25 cellular contexts compared by ENCODE assay signal in the genomic region with DNA sequence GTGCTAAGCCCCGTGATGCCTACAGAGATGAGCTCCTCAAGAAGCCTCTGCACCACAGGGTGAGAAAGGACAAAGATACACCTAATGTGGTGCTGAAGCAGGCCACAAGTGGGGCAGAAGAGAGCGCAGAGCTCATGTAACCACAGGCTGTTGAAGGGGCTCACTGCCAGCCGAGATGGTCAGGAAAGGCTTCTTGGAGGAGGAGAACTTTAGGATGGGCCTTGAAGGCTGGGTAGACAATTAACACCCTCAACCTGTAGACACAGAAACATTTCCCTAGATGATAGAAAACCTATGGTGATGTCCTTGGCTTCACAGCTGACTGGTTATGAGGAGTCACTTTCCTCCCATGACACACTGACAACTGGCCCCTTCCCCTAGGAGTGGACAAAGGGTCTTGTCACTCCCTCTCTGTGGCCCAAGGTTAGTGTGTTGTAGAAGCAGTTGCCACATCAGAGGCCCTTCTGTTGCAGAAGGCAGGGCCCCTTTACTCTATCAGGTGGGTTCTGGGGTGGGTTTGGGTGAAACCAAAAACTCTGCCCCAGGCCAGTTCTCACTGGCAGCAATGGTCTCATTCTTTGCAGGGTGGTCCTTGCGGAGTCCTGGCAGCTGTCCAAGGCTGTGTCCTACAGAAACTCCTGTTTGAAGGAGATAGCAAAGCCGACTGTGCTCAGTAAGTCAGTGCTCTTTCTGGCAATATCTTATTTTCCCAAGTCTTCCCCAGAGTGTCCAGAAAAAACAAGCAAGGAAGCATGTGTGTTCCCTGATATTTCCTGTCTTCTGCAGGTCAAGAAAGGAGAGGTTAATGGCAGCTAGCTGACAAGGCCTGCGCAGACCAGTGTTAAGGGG.
"Had no signal": no experiment of that assay in that cellular context is flagged by ENCODE, and none has a peak within 500 bp of the region (broad histone marks: within the 10 kb centered on the region; RNA-seq: fewer than 3 reads in every experiment).

No MANE protein-coding gene starts in this region.

- H3K27ac ChIP-seq: colonic mucosa, hepatocyte, lower lobe of right lung, VCaP had no signal

- H3K4me1 ChIP-seq: colonic mucosa had no signal

- H2AFZ ChIP-seq: hepatocyte had no signal

- H3K4me1 Mint-ChIP-seq: activated CD4-positive, alpha-beta T cell treated with anti-CD3 and anti-CD28 coated beads, Interleukin-2, amount 10 ng/mL, durations not matched to agents 24 days and 14 days; activated naive CD8-positive, alpha-beta T cell treated with anti-CD3 and anti-CD28 coated beads for 36 hours; endodermal cell; naive B cell had no signal

- H3K27ac Mint-ChIP-seq: activated CD4-positive, alpha-beta T cell treated with anti-CD3 and anti-CD28 coated beads, Interleukin-2, amount 10 ng/mL, durations not matched to agents 24 days and 14 days; activated CD8-positive, alpha-beta T cell treated with anti-CD3 and anti-CD28 coated beads for 36 hours; activated naive CD8-positive, alpha-beta T cell treated with anti-CD3 and anti-CD28 coated beads for 36 hours; activated T-helper 2 cell treated with anti-CD3 and anti-CD28 coated beads, Interferon-gamma antibody, Interleukin-2, Interleukin-4, amounts not matched to agents 10 μg/mL and 5 μg/mL and 100 μg/mL, durations not matched to agents 14 hours and 24 hours and 36 hours; endodermal cell; naive B cell; progenitor cell of endocrine pancreas; stimulated activated naive CD8-positive, alpha-beta T cell treated with anti-CD3 and anti-CD28 coated beads, Interleukin-15, Interleukin-2, amounts not matched to agents 100 ng/mL and 50 ng/mL, for 24 hours had no signal

- H3K9me3 ChIP-seq: breast epithelium, colonic mucosa, lower lobe of right lung, thyroid gland had no signal

- DNase-seq: activated CD4-positive, alpha-beta T cell treated with anti-CD3 and anti-CD28 coated beads, Interleukin-2, amount 10 ng/mL, durations not matched to agents 24 days and 14 days; activated CD8-positive, alpha-beta T cell treated with anti-CD3 and anti-CD28 coated beads for 36 hours; activated naive CD4-positive, alpha-beta T cell treated with Interleukin-2 at 50 U/mL for 16 hours; activated naive CD8-positive, alpha-beta T cell treated with anti-CD3 and anti-CD28 coated beads for 36 hours; activated T-cell treated with anti-CD3 and anti-CD28 coated beads, Interleukin-2, amount 50 U/mL, for 4 hours; colonic mucosa; foreskin fibroblast; kidney glomerular epithelial cell; lower lobe of right lung; mesendoderm; naive B cell; occipital lobe; stimulated activated CD4-positive, alpha-beta T cell treated with anti-CD3 and anti-CD28 coated beads, Interleukin-1b, Interleukin-23, amount 100 ng/mL, for 48 hours; substantia nigra; thyroid gland had no signal

- H3K4me3 ChIP-seq: breast epithelium, colonic mucosa, hepatocyte, lower lobe of right lung, skin epidermis, thyroid gland had no signal

- H3K36me3 ChIP-seq: breast epithelium, colonic mucosa, thyroid gland had no signal

- H3K9me3 Mint-ChIP-seq: activated CD4-positive, alpha-beta T cell treated with anti-CD3 and anti-CD28 coated beads, Interleukin-2, amount 10 ng/mL, durations not matched to agents 24 days and 14 days; activated CD8-positive, alpha-beta T cell treated with anti-CD3 and anti-CD28 coated beads for 36 hours; activated naive CD8-positive, alpha-beta T cell treated with anti-CD3 and anti-CD28 coated beads for 36 hours; activated T-cell treated with anti-CD3 and anti-CD28 coated beads, Interleukin-2, amount 50 U/mL, for 4 hours; activated T-helper 2 cell treated with anti-CD3 and anti-CD28 coated beads, Interferon-gamma antibody, Interleukin-2, Interleukin-4, amounts not matched to agents 10 μg/mL and 5 μg/mL and 100 μg/mL, durations not matched to agents 14 hours and 24 hours and 36 hours; stimulated activated naive CD8-positive, alpha-beta T cell treated with anti-CD3 and anti-CD28 coated beads, Interleukin-15, Interleukin-2, amounts not matched to agents 100 ng/mL and 50 ng/mL, for 24 hours had no signal

- H3K4me3 Mint-ChIP-seq: activated CD4-positive, alpha-beta T cell treated with anti-CD3 and anti-CD28 coated beads, Interleukin-2, amount 10 ng/mL, durations not matched to agents 24 days and 14 days; activated CD8-positive, alpha-beta T cell treated with anti-CD3 and anti-CD28 coated beads for 36 hours; activated naive CD8-positive, alpha-beta T cell treated with anti-CD3 and anti-CD28 coated beads for 36 hours; activated T-cell treated with anti-CD3 and anti-CD28 coated beads, Interleukin-2, amount 50 U/mL, for 4 hours; endodermal cell; naive B cell; stimulated activated naive CD8-positive, alpha-beta T cell treated with anti-CD3 and anti-CD28 coated beads, Interleukin-15, Interleukin-2, amounts not matched to agents 100 ng/mL and 50 ng/mL, for 24 hours had no signal

- H3K4me2 ChIP-seq: hepatocyte had no signal

- H3K79me2 ChIP-seq: hepatocyte had no signal

- H3K36me3 Mint-ChIP-seq: activated naive CD8-positive, alpha-beta T cell treated with anti-CD3 and anti-CD28 coated beads for 36 hours; naive B cell had no signal

- ATAC-seq: activated CD4-positive, CD25-positive, alpha-beta regulatory T cell treated with anti-CD3 and anti-CD28 coated beads, Interleukin-2, amount 50 U/mL, for 24 hours; activated CD8-positive, alpha-beta T cell treated with anti-CD3 and anti-CD28 coated beads for 36 hours; activated T-cell treated with anti-CD3 and anti-CD28 coated beads, Interleukin-2, amount 50 U/mL, for 4 hours; lower lobe of right lung; SK-N-SH treated with all-trans-retinoic acid at 6 μM for 48 hours had no signal

- H3K27me3 ChIP-seq: breast epithelium, colonic mucosa, hepatocyte, thyroid gland had no signal

- H3K27me3 Mint-ChIP-seq: activated CD4-positive, alpha-beta T cell treated with anti-CD3 and anti-CD28 coated beads, Interleukin-2, amount 10 ng/mL, durations not matched to agents 24 days and 14 days; activated CD8-positive, alpha-beta T cell treated with anti-CD3 and anti-CD28 coated beads for 36 hours; activated naive CD8-positive, alpha-beta T cell treated with anti-CD3 and anti-CD28 coated beads for 36 hours; naive B cell; progenitor cell of endocrine pancreas; stimulated activated naive CD8-positive, alpha-beta T cell treated with anti-CD3 and anti-CD28 coated beads, Interleukin-15, Interleukin-2, amounts not matched to agents 100 ng/mL and 50 ng/mL, for 24 hours had no signal
